ENCODE assay signal across 8 cellular contexts in the genomic region with DNA sequence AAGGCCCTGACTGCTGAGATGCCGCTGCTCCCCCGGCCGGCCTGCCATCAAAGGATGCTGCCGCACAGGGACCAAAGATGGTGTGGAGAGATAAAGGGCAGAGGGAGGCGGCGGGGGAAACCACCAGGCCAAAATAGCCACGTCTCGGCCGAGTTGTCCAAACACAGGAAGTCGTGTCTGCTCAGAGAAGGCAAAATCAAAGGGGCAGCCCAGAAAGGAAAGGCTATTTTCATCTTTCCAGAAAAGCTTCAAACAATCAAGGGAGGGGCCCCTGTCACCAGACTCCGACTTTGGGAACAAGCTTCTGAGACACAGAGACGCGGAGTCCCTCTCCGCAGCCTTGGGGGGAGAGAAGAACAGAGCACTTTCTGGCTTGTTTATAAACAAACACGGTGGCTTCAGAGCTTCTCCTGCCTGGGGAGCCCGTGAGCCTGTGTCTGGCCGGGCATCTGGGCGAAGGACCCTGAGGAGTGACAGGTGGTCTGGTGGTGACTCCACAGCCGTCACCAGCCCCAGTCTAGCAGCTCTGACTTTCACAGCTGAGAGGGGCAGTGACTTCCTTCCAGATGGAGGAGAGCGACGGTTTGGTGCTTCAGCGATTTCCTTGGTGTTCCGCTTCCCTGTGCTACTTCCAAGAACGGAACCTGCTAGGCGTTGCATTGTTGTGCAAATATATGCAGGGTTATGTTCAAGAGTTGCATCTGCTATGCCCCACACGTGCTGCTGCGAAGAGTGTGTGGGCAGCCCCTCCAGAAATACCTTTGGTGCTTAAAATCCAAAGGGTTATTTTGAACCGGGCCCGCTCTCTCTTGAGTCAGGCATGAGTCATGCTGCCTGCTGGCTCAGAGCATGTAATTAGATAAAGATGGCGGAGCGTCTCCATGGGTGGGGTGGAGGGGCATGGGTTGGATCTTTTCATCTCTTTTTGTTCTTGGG. TPM values are rescaled to one million over a fixed set of nuclear protein-coding genes. Genes with fewer than 3 reads are reported as not detected.
A peak's percentile ranks its signal among the peaks of the same experiment; 100 is the strongest.
DNase-seq lines count a peak whose midpoint lies in the region; ATAC-seq and TF ChIP-seq lines count a peak whose summit lies in the region.

No MANE protein-coding gene starts in this region.

- DNase-seq in GM10266 (ENCODE audit: extremely low spot score) (peak; percentile 90), WTC11 (ENCODE audit: low spot score) (no peak), glomerular visceral epithelial cell (ENCODE audit: extremely low spot score) (peak; percentile 16), retina (peak; percentile 59), SHP77 (lab: John Stamatoyannopoulos, UW) (no peak), WERI-Rb-1 (no peak)
- no peak for DNase-seq in activated CD4-positive, alpha-beta T cell treated with anti-CD3 and anti-CD28 coated beads, Interleukin-2, amount 50 U/mL, for 1 hour

- no peaks in the 10 kb centered on the region for H3K27me3 ChIP-seq in WERI-Rb-1 (ENCODE audit: insufficient read depth, low read depth, severe bottlenecking)

- ATAC-seq in HG03045 (IDR thresholded peaks at IDR 0.05; ENCODE audit: unreplicated experiment), result peak; percentile 51
- peak; percentile 46 for ATAC-seq in WTC11

- POLR2A ChIA-PET in WTC11 (lab: Charles Lee), result no interaction called here

- no peaks in the 10 kb centered on the region; the same call in 1 of the 2 replicates for H3K27me3 Mint-ChIP-seq in WTC11 (ENCODE audit: low read depth)

- no peak overlapping the region for H3K27ac ChIP-seq in WERI-Rb-1

- H3K4me3 Mint-ChIP-seq in WTC11, result no peak overlapping the region

- H3K36me3 Mint-ChIP-seq in WTC11, result no peaks in the 10 kb centered on the region

- no peak overlapping the region for H3K4me3 ChIP-seq in WERI-Rb-1 (ENCODE audit: low read depth, low read length)

- no peak for TF ChIP-seq CTCF in GM10266 (IDR thresholded peaks at IDR 0.05; ENCODE audit: control insufficient read depth, insufficient read depth, low read depth, missing control alignments)
- no peak for TF ChIP-seq CTCF in WTC11 (IDR thresholded peaks at IDR 0.05)
- TF ChIP-seq CTCF in WERI-Rb-1 (IDR thresholded peaks at IDR 0.05; ENCODE audit: low read depth, low read length), result no peak

- CTCF ChIA-PET in WTC11 (lab: Charles Lee), result interaction anchor here (0.6 to 0.9 kb wide), 3 partner anchors 7 to 1736 kb away, joined by 3 to 4 read pairs (median 3); no protein-coding TSS in a partner anchor

- no peaks in the 10 kb centered on the region for H3K9me3 ChIP-seq in WERI-Rb-1 (ENCODE audit: severe bottlenecking)

- peaks cover 22% of the 10 kb centered on the region for H3K4me1 Mint-ChIP-seq in WTC11

- H3K27ac Mint-ChIP-seq in WTC11, result peak overlapping the region; percentile 91

- no peaks in the 10 kb centered on the region for H3K36me3 ChIP-seq in WERI-Rb-1

- H3K9me3 Mint-ChIP-seq in WTC11, result no peaks in the 10 kb centered on the region; the same call in 1 of the 2 replicates

TF ChIP-seq in WTC11, 78 proteins besides CTCF, POLR2A, EP300 and RAD21:
- TF ChIP-seq, protein P1, sequence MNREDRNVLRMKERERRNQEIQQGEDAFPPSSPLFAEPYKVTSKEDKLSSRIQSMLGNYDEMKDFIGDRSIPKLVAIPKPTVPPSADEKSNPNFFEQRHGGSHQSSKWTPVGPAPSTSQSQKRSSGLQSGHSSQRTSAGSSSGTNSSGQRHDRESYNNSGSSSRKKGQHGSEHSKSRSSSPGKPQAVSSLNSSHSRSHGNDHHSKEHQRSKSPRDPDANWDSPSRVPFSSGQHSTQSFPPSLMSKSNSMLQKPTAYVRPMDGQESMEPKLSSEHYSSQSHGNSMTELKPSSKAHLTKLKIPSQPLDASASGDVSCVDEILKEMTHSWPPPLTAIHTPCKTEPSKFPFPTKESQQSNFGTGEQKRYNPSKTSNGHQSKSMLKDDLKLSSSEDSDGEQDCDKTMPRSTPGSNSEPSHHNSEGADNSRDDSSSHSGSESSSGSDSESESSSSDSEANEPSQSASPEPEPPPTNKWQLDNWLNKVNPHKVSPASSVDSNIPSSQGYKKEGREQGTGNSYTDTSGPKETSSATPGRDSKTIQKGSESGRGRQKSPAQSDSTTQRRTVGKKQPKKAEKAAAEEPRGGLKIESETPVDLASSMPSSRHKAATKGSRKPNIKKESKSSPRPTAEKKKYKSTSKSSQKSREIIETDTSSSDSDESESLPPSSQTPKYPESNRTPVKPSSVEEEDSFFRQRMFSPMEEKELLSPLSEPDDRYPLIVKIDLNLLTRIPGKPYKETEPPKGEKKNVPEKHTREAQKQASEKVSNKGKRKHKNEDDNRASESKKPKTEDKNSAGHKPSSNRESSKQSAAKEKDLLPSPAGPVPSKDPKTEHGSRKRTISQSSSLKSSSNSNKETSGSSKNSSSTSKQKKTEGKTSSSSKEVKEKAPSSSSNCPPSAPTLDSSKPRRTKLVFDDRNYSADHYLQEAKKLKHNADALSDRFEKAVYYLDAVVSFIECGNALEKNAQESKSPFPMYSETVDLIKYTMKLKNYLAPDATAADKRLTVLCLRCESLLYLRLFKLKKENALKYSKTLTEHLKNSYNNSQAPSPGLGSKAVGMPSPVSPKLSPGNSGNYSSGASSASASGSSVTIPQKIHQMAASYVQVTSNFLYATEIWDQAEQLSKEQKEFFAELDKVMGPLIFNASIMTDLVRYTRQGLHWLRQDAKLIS (CRISPR knock-in tag; IDR thresholded peaks at IDR 0.05; ENCODE audit: borderline replicate concordance), result no peak
TF ChIP-seq in WTC11: peak in this region for 0.

RNA-seq across cellular contexts. Expression of a gene that starts 24.0 kb away (rescaled TPM):
- 0.64 to 0.87 TPM (median 0.64 TPM) in 3 replicates for total RNA-seq in WTC11 (2021)

RNA-seq across cellular contexts. Expression of a gene that starts 33.7 kb away (rescaled TPM):
- 0.34 TPM in 1 of 3 replicates, not detected in the others for total RNA-seq in WTC11 (2021)

RNA-seq across cellular contexts. Expression of a gene that starts 50.7 kb away (rescaled TPM):
- 2.0 to 3.1 TPM (median 2.7 TPM) in 3 replicates for total RNA-seq in WTC11 (2021)

Comparison
In these comparisons a context has a peak if more than half of its experiments do, and no peak if none do; other contexts are left out.
1. DNase-seq: peak in GM10266 (single experiment), glomerular visceral epithelial cell (single experiment) and retina (single experiment); none in WTC11 (single experiment), SHP77 (0 of 2), WERI-Rb-1 (single experiment) and activated CD4-positive, alpha-beta T cell treated with anti-CD3 and anti-CD28 coated beads, Interleukin-2, amount 50 U/mL, for 1 hour (single experiment).